In genomic region chr9:89723696-89724095, GRCh38 we compare ENCODE assay signal across 16 cellular contexts.
"Had no signal": no experiment of that assay in that cellular context is flagged by ENCODE, and none has a peak within 500 bp of the region (broad histone marks: within the 10 kb centered on the region; RNA-seq: fewer than 3 reads in every experiment).

No MANE protein-coding gene starts in this region.

- DNase-seq: activated CD4-positive, alpha-beta T cell treated with anti-CD3 and anti-CD28 coated beads for 48 hours; activated CD4-positive, CD25-positive, alpha-beta regulatory T cell; activated CD8-positive, alpha-beta T cell treated with anti-CD3 and anti-CD28 coated beads for 36 hours; activated naive CD4-positive, alpha-beta T cell treated with Interleukin-2 at 50 U/mL for 16 hours; activated T-cell treated with anti-CD3 and anti-CD28 coated beads, Interleukin-2, amount 50 U/mL, for 1 hour; cerebellar nuclear complex; cortex of kidney; erythroblast; heart left ventricle; kidney; left ventricle myocardium inferior; retina; stimulated activated naive B cell treated with anti-CD40 and anti-IgM and Interleukin-4, amounts not matched to agents 10 μg/mL and 1 μg/mL and 100 μg/mL, for 72 hours; T1000 had no signal

- H3K4me3 ChIP-seq: ascending aorta, gastroesophageal sphincter, heart left ventricle, left ventricle myocardium inferior had no signal

- ATAC-seq: activated CD8-positive, alpha-beta T cell treated with anti-CD3 and anti-CD28 coated beads for 36 hours; gastroesophageal sphincter; heart left ventricle; stimulated activated naive B cell treated with anti-CD40 and anti-IgM and Interleukin-4, amounts not matched to agents 10 μg/mL and 1 μg/mL and 100 μg/mL, for 72 hours had no signal
